Comparison of ENCODE assay signal across 27 cellular contexts in genomic region chr1:200211157-200211556, GRCh38.
A peak's percentile ranks its signal among the peaks of the same experiment; 100 is the strongest.
DNase-seq lines count a peak whose midpoint lies in the region; ATAC-seq and TF ChIP-seq lines count a peak whose summit lies in the region.
"Had no signal": no experiment of that assay in that cellular context is flagged by ENCODE, and none has a peak within 500 bp of the region (broad histone marks: within the 10 kb centered on the region; RNA-seq: fewer than 3 reads in every experiment).

No MANE protein-coding gene starts in this region.

- H3K4me1 ChIP-seq in adipocyte (ENCODE audit: control insufficient read depth, insufficient read depth, low read length): peaks cover 8% of the 10 kb centered on the region
- H3K4me1 ChIP-seq in testis: no peaks in the 10 kb centered on the region
- H3K4me1 ChIP-seq in left ventricle myocardium inferior: no peaks in the 10 kb centered on the region
- H3K4me1 ChIP-seq: esophagus squamous epithelium, heart left ventricle had no signal

- no peak overlapping the region for H3K4me3 ChIP-seq in adipocyte (ENCODE audit: low read length)
- H3K4me3 ChIP-seq in fibroblast of pulmonary artery (replicated peaks; ENCODE audit: low read depth, low read length): no peak overlapping the region
- no peak overlapping the region for H3K4me3 ChIP-seq in testis
- no peak overlapping the region for H3K4me3 ChIP-seq in left ventricle myocardium inferior
- H3K4me3 ChIP-seq: esophagus squamous epithelium, GM23338, heart left ventricle, lung had no signal

- WGBS in testis, 2 donors: 77 to 86% methylated on average over 7 of the region's 7 CpGs

- no peaks in the 10 kb centered on the region for H3K36me3 ChIP-seq in adipocyte (ENCODE audit: control insufficient read depth, insufficient read depth, low read length, severe bottlenecking)
- no peaks in the 10 kb centered on the region for H3K36me3 ChIP-seq in testis (ENCODE audit: low read depth, missing control alignments)
- H3K36me3 ChIP-seq in left ventricle myocardium inferior: no peaks in the 10 kb centered on the region
- H3K36me3 ChIP-seq: esophagus squamous epithelium, heart left ventricle had no signal

- peaks cover 15 to 22% of the 10 kb centered on the region in 2 donors for H3K27me3 Mint-ChIP-seq in natural killer cell treated with Interleukin-12 subunit alpha and Interleukin-12 subunit beta and Interleukin-15 and Interleukin-18, amount 100 ng/mL, for 72 hours
- H3K27me3 Mint-ChIP-seq: activated T-cell treated with anti-CD3 and anti-CD28 coated beads, Interleukin-2, amount 50 U/mL, for 24 hours had no signal

- TF ChIP-seq POLR2A in testis (IDR thresholded peaks at IDR 0.05): no peak

- H3K27ac Mint-ChIP-seq in natural killer cell treated with Interleukin-12 subunit alpha and Interleukin-12 subunit beta and Interleukin-15 and Interleukin-18, amount 100 ng/mL, for 72 hours: no peak overlapping the region
- H3K27ac Mint-ChIP-seq: activated T-cell treated with anti-CD3 and anti-CD28 coated beads, Interleukin-2, amount 50 U/mL, for 24 hours; GM23338 had no signal

- H3K27ac ChIP-seq in testis: no peak overlapping the region
- no peak overlapping the region for H3K27ac ChIP-seq in left ventricle myocardium inferior (replicated peaks)
- H3K27ac ChIP-seq: esophagus squamous epithelium, heart left ventricle, KMS-11 had no signal

- DNase-seq in A172 (ENCODE audit: low spot score) (peak; percentile 45), HPDE6-E6E7 (ENCODE audit: extremely low spot score) (peak; percentile 38), adipocyte (ENCODE audit: low read depth) (peak; percentile 32), fibroblast of pulmonary artery (ENCODE audit: low read depth) (peak; percentile 26), testis (no peak), left ventricle myocardium inferior (no peak)
- no peak for DNase-seq in natural killer cell treated with Interleukin-12 subunit alpha and Interleukin-12 subunit beta and Interleukin-15 and Interleukin-18, amount 100 ng/mL, for 72 hours (ENCODE audit: low spot score)
- DNase-seq: activated CD4-positive, alpha-beta T cell treated with anti-CD3 and anti-CD28 coated beads for 1 hour; activated naive CD4-positive, alpha-beta T cell; activated T-cell treated with anti-CD3 and anti-CD28 coated beads, Interleukin-2, amount 50 U/mL, for 24 hours; anterior cingulate cortex; C1 segment of cervical spinal cord; effector memory CD4-positive, alpha-beta T cell; esophagus squamous epithelium; heart left ventricle; NCI-H1092 treated with DMSO at 0.1 percent for 48 hours; NCI-H2107; NCI-H524; occipital lobe; Right ventricle myocardium superior; stimulated activated CD4-positive, alpha-beta T cell treated with anti-CD3 and anti-CD28 coated beads, Interleukin-12 subunit alpha, Interleukin-12 subunit beta, amount 100 ng/mL, for 4 hours; stimulated activated CD8-positive, alpha-beta memory T cell treated with anti-CD3 and anti-CD28 coated beads, Interleukin-4, amount 100 ng/mL, for 48 hours; substantia nigra had no signal

- peaks cover 8 to 14% of the 10 kb centered on the region in 2 donors for H3K4me1 Mint-ChIP-seq in natural killer cell treated with Interleukin-12 subunit alpha and Interleukin-12 subunit beta and Interleukin-15 and Interleukin-18, amount 100 ng/mL, for 72 hours (ENCODE audit: low read depth in 2 of 2)
- H3K4me1 Mint-ChIP-seq: GM23338 had no signal

- no peak overlapping the region for H3K4me3 Mint-ChIP-seq in natural killer cell treated with Interleukin-12 subunit alpha and Interleukin-12 subunit beta and Interleukin-15 and Interleukin-18, amount 100 ng/mL, for 72 hours
- H3K4me3 Mint-ChIP-seq: activated T-cell treated with anti-CD3 and anti-CD28 coated beads, Interleukin-2, amount 50 U/mL, for 24 hours; GM23338 had no signal

- ATAC-seq in natural killer cell treated with Interleukin-12 subunit alpha and Interleukin-12 subunit beta and Interleukin-15 and Interleukin-18, amount 100 ng/mL, for 72 hours: no peak
- no peak for ATAC-seq in GM19455 (IDR thresholded peaks at IDR 0.05; ENCODE audit: unreplicated experiment)
- ATAC-seq: GM23338, heart left ventricle had no signal

- H3K27me3 ChIP-seq in adipocyte (replicated peaks; ENCODE audit: control insufficient read depth, insufficient read depth, low read length) (no peaks in the 10 kb centered on the region), testis (no peaks in the 10 kb centered on the region), left ventricle myocardium inferior (ENCODE audit: low read depth) (no peaks in the 10 kb centered on the region)
- H3K27me3 ChIP-seq: heart left ventricle had no signal

- intact Hi-C loops in testis (cut with DNase I; ENCODE audit: low total_unique reads): no loop called here
- intact Hi-C loops in left ventricle myocardium inferior (cut with micrococcal nuclease): no loop called here

- no peaks in the 10 kb centered on the region for H3K36me3 Mint-ChIP-seq in natural killer cell treated with Interleukin-12 subunit alpha and Interleukin-12 subunit beta and Interleukin-15 and Interleukin-18, amount 100 ng/mL, for 72 hours

- no peaks in the 10 kb centered on the region for H3K9me3 Mint-ChIP-seq in natural killer cell treated with Interleukin-12 subunit alpha and Interleukin-12 subunit beta and Interleukin-15 and Interleukin-18, amount 100 ng/mL, for 72 hours
- H3K9me3 Mint-ChIP-seq: activated T-cell treated with anti-CD3 and anti-CD28 coated beads, Interleukin-2, amount 50 U/mL, for 24 hours had no signal

- TF ChIP-seq CTCF in fibroblast of pulmonary artery (IDR thresholded peaks at IDR 0.05; ENCODE audit: low read length, missing control alignments) (no peak), testis (IDR thresholded peaks at IDR 0.05) (no peak), left ventricle myocardium inferior (IDR thresholded peaks at IDR 0.05; ENCODE audit: borderline replicate concordance) (no peak)

- H3K9me3 ChIP-seq in adipocyte (ENCODE audit: control insufficient read depth, low read length) (no peaks in the 10 kb centered on the region), testis (no peaks in the 10 kb centered on the region), left ventricle myocardium inferior (replicated peaks) (peaks cover 4% of the 10 kb centered on the region)
- H3K9me3 ChIP-seq: esophagus squamous epithelium had no signal

- no peak overlapping the region for H3K9ac ChIP-seq in adipocyte (ENCODE audit: low read length)
- H3K9ac ChIP-seq: KMS-11 had no signal

Comparison
In these comparisons a context has a peak if more than half of its experiments do, and no peak if none do; other contexts are left out.
1. DNase-seq: peak in A172 (single experiment), HPDE6-E6E7 (single experiment), adipocyte (single experiment) and fibroblast of pulmonary artery (single experiment); none in natural killer cell treated with Interleukin-12 subunit alpha and Interleukin-12 subunit beta and Interleukin-15 and Interleukin-18, amount 100 ng/mL, for 72 hours (single experiment), testis (single experiment) and left ventricle myocardium inferior (single experiment).